Comparison of ENCODE assay signal across 16 cellular contexts in the genomic region with DNA sequence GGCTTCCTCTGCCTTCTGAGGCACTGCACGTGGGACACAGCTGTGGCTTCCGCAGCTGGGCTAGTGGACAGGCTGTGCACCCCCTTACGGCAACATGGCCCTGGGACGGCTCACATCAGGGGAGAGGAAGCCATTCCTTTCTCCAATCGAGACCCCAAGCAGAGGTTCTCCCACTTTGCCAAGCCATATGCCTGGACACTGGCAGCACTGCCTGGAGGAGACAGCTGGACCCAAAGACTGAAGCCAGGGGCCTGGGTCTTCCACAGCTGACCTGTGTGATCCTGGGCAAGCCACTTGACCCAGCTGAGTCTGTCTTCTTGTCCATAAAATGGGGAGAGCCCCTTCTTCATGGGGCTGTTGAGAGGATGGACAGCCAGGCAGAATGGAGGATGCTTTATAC.
"Had no signal": no experiment of that assay in that cellular context is flagged by ENCODE, and none has a peak within 500 bp of the region (broad histone marks: within the 10 kb centered on the region; RNA-seq: fewer than 3 reads in every experiment).

No MANE protein-coding gene starts in this region.

- H3K4me3 Mint-ChIP-seq: dendritic cell treated with granulocyte-macrophage colony-stimulating factor and Interleukin-4, amounts not matched to agents 40 ng/mL and 50 ng/mL, for 4 days; immature natural killer cell; naive thymus-derived CD4-positive, alpha-beta T cell; nephron progenitor cell had no signal

- H3K36me3 Mint-ChIP-seq: immature natural killer cell had no signal

- H3K4me1 Mint-ChIP-seq: immature natural killer cell; naive thymus-derived CD4-positive, alpha-beta T cell; nephron progenitor cell had no signal

- H3K4me1 ChIP-seq: foreskin keratinocyte, left lung, lower lobe of right lung, sigmoid colon had no signal

- H3K4me3 ChIP-seq: left lung, lower lobe of right lung, sigmoid colon, skin epidermis had no signal

- H3K27ac ChIP-seq: foreskin keratinocyte, left lung, lower lobe of right lung, neutrophil, sigmoid colon, skin epidermis had no signal

- DNase-seq: foreskin keratinocyte; immature natural killer cell; left lung; lower lobe of right lung; mesenchymal stem cell; nephron progenitor cell; posterior cingulate gyrus; sigmoid colon; stimulated activated CD4-positive, alpha-beta T cell treated with anti-CD3 and anti-CD28 coated beads, Interleukin-2, amount 100 ng/mL, for 24 hours; stimulated activated CD4-positive, alpha-beta T cell treated with anti-CD3 and anti-CD28 coated beads, Interleukin-4, amount 100 ng/mL, for 4 hours; stimulated activated naive CD4-positive, alpha-beta T cell; trophoblast cell had no signal

- H3K27me3 ChIP-seq: foreskin keratinocyte, sigmoid colon had no signal

- H3K36me3 ChIP-seq: left lung, lower lobe of right lung, neutrophil had no signal

- H3K27ac Mint-ChIP-seq: dendritic cell treated with granulocyte-macrophage colony-stimulating factor and Interleukin-4, amounts not matched to agents 40 ng/mL and 50 ng/mL, for 4 days; immature natural killer cell; naive thymus-derived CD4-positive, alpha-beta T cell; nephron progenitor cell had no signal
